ENCODE assay signal across 7 cellular contexts in the genomic region with DNA sequence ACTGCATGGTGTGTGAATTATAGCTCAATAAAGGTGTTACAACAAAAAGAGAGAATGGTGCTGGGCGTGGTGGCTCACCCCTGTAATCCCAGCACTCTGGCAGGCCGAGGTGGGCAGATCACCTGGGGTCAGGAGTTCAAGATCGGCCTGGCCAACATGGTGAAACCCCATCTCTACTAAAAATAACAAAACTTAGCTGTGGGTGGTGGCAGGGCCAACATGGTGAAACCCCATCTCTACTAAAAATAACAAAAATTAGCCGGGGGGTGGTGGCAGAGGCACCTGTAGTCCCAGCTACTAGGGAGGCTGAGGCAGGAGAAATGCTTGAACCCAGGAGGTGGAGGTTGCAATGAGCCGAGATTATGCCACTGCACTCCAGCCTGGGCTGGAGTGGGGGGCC. TPM values are rescaled to one million over a fixed set of nuclear protein-coding genes. Genes with fewer than 3 reads are reported as not detected.
DNase-seq lines count a peak whose midpoint lies in the region; ATAC-seq, FAIRE-seq and TF ChIP-seq lines count a peak whose summit lies in the region.
"Not testable (repeated sequence)": the region's sequence is repeated elsewhere in the genome, so short reads cannot be mapped to it uniquely, and the experiment has no call there.

No MANE protein-coding gene starts in this region.

- POLR2A ChIA-PET in activated CD8-positive, alpha-beta T cell treated with anti-CD3 and anti-CD28 coated beads, Interleukin-2, amount 10 ng/mL, durations not matched to agents 7 days and 5 days (lab: Charles Lee), result interaction anchor here (1.0 to 1.2 kb wide), 2 partner anchors 11 to 25 kb away, joined by 3 to 4 read pairs; no protein-coding TSS in a partner anchor
- POLR2A ChIA-PET in GM12878 (lab: Charles Lee), result interaction anchor here (0.6 to 4.3 kb wide), 9 partner anchors 11 to 262 kb away, joined by 3 to 47 read pairs (median 4); partner anchors contain the start of gene ST3GAL2

- H3K27me3 Mint-ChIP-seq in CD4-positive, CD25-positive, alpha-beta regulatory T cell; activated CD8-positive, alpha-beta T cell treated with anti-CD3 and anti-CD28 coated beads, Interleukin-2, amount 10 ng/mL, durations not matched to agents 7 days and 5 days (ENCODE audit: low read depth): not testable (repeated sequence)
- peaks cover 5 to 10% (median 5%) of the 10 kb centered on the region in 3 donors for H3K27me3 Mint-ChIP-seq in immature natural killer cell (ENCODE audit: low read depth in 3 of 3)

- in situ Hi-C loops in GM12878 (cut with MboI), result loop anchor here (25.0 kb wide), 1 partner anchor 1644 kb away; no protein-coding TSS in a partner anchor
- in situ Hi-C loops in gastrocnemius medialis (cut with MboI; ENCODE audit: low sequenced_read_pairs in 4 of 4), result not testable (repeated sequence)

- peaks cover 44% of the 10 kb centered on the region for H3K4me1 ChIP-seq in CD4-positive, CD25-positive, alpha-beta regulatory T cell (ENCODE audit: control insufficient read depth, insufficient read depth, low read length, poor library complexity, severe bottlenecking)
- H3K4me1 ChIP-seq in OCI-LY3 (ENCODE audit: low read length), result peaks cover 56% of the 10 kb centered on the region
- peaks cover 58% of the 10 kb centered on the region for H3K4me1 ChIP-seq in GM12878 (ENCODE audit: control insufficient read depth, insufficient read depth, low read length)
- peaks cover 24 to 35% of the 10 kb centered on the region in 2 donors for H3K4me1 ChIP-seq in gastrocnemius medialis

- H3K27ac ChIP-seq in CD4-positive, CD25-positive, alpha-beta regulatory T cell (ENCODE audit: insufficient read depth, low read length, poor library complexity, severe bottlenecking); OCI-LY3 (ENCODE audit: low read length): not testable (repeated sequence)
- H3K27ac ChIP-seq in GM12878 (ENCODE audit: control insufficient read depth, insufficient read depth) (peak overlapping the region; percentile 81), gastrocnemius medialis (peak overlapping the region; percentile 47 to 78 (median 50))

- not testable (repeated sequence) for TF ChIP-seq EP300 in GM12878 (IDR thresholded peaks at IDR 0.05; ENCODE audit: borderline replicate concordance in 1 of 2, control insufficient read depth in 1 of 2, low read depth in 2 of 2, low read length in 2 of 2)

- H3K4me2 ChIP-seq in OCI-LY3 (ENCODE audit: low read length), result peak overlapping the region; percentile 12
- peak overlapping the region; percentile 26; the same call in 1 of the 2 replicates for H3K4me2 ChIP-seq in GM12878 (ENCODE audit: control insufficient read depth, insufficient read depth)

- FAIRE-seq in GM12878 (lab: Jason Lieb, UNC), result not testable (repeated sequence)

- H3K36me3 ChIP-seq in CD4-positive, CD25-positive, alpha-beta regulatory T cell (ENCODE audit: control insufficient read depth, insufficient read depth, low read length); GM12878 (ENCODE audit: control insufficient read depth in 2 of 2, insufficient read depth in 2 of 2, low read length in 1 of 2); gastrocnemius medialis: not testable (repeated sequence)
- H3K36me3 ChIP-seq in OCI-LY3 (replicated peaks; ENCODE audit: low read depth, low read length), result peaks cover 24% of the 10 kb centered on the region

- H3K36me3 Mint-ChIP-seq in CD4-positive, CD25-positive, alpha-beta regulatory T cell; immature natural killer cell: not testable (repeated sequence)
- peaks cover 20% of the 10 kb centered on the region for H3K36me3 Mint-ChIP-seq in activated CD8-positive, alpha-beta T cell treated with anti-CD3 and anti-CD28 coated beads, Interleukin-2, amount 10 ng/mL, durations not matched to agents 7 days and 5 days (ENCODE audit: low read depth)

- peak overlapping the region in 2 of 3 donors; percentile 82 to 92 for H3K27ac Mint-ChIP-seq in CD4-positive, CD25-positive, alpha-beta regulatory T cell
- H3K27ac Mint-ChIP-seq in activated CD8-positive, alpha-beta T cell treated with anti-CD3 and anti-CD28 coated beads, Interleukin-2, amount 10 ng/mL, durations not matched to agents 7 days and 5 days, result peak overlapping the region; percentile 41
- H3K27ac Mint-ChIP-seq in immature natural killer cell, result peak overlapping the region in 1 of 6 donors; percentile 22

- peaks cover 20 to 75% (median 51%) of the 10 kb centered on the region in 4 donors for H3K4me1 Mint-ChIP-seq in CD4-positive, CD25-positive, alpha-beta regulatory T cell
- H3K4me1 Mint-ChIP-seq in activated CD8-positive, alpha-beta T cell treated with anti-CD3 and anti-CD28 coated beads, Interleukin-2, amount 10 ng/mL, durations not matched to agents 7 days and 5 days (ENCODE audit: low read depth), result peaks cover 57% of the 10 kb centered on the region
- peaks cover 46 to 52% of the 10 kb centered on the region in 2 donors for H3K4me1 Mint-ChIP-seq in immature natural killer cell

- H3K27me3 ChIP-seq in CD4-positive, CD25-positive, alpha-beta regulatory T cell (ENCODE audit: control insufficient read depth, insufficient read depth, low read length); OCI-LY3 (ENCODE audit: low read depth, low read length); GM12878 (replicated peaks in 1 of 2; ENCODE audit: control insufficient read depth in 2 of 2, insufficient read depth in 2 of 2, low read length in 1 of 2); gastrocnemius medialis: not testable (repeated sequence)

- not testable (repeated sequence) for BruUV-seq in GM12878 (replicated peaks; lab: Mats Ljungman, UMichigan)

- not testable (repeated sequence) for TF ChIP-seq CTCF in OCI-LY3 (IDR thresholded peaks at IDR 0.05; ENCODE audit: low read depth, low read length); GM12878 (IDR thresholded peaks at IDR 0.05 in 2 of 3, conservative IDR thresholded peaks at IDR 0.05 in 1 of 3; ENCODE audit: control insufficient read depth in 2 of 3, extremely low read depth in 1 of 3, insufficient read depth in 1 of 3, low read depth in 3 of 3, low read length in 3 of 3); gastrocnemius medialis (IDR thresholded peaks at IDR 0.05 in 4 of 5, conservative IDR thresholded peaks at IDR 0.05 in 1 of 5)

- SMC1A ChIA-PET in GM12878 (lab: Charles Lee; ENCODE audit: uncharacterized antibody, unreplicated experiment), result interaction anchor here (0.9 to 4.2 kb wide), 6 partner anchors 12 to 48 kb away, joined by 4 to 39 read pairs (median 22); partner anchors contain the start of gene FCSK

- CTCF ChIA-PET in activated CD8-positive, alpha-beta T cell treated with anti-CD3 and anti-CD28 coated beads, Interleukin-2, amount 10 ng/mL, durations not matched to agents 7 days and 5 days (lab: Charles Lee), result interaction anchor here (1.2 kb wide), 1 partner anchor 11 kb away, joined by 3 read pairs; no protein-coding TSS in a partner anchor
- CTCF ChIA-PET in GM12878 (lab: Yijun Ruan, JAX), result interaction anchor here (0.8 to 2.2 kb wide), 9 partner anchors 11 to 103 kb away, joined by 3 to 7 read pairs (median 4); partner anchors contain the start of gene FCSK

- intact Hi-C loops in GM12878 (cut with micrococcal nuclease; ENCODE audit: unreplicated experiment); gastrocnemius medialis (cut with DNase I; ENCODE audit: low total_unique reads): not testable (repeated sequence)

- RAD21 ChIA-PET in GM12878 (lab: Charles Lee; ENCODE audit: unreplicated experiment), result interaction anchor here (1.0 to 3.9 kb wide), 10 partner anchors 10 to 71 kb away, joined by 3 to 38 read pairs (median 4); no protein-coding TSS in a partner anchor

- H3K4me3 Mint-ChIP-seq in CD4-positive, CD25-positive, alpha-beta regulatory T cell, result peak overlapping the region in 3 of 4 donors; percentile 3 to 74 (median 28)
- not testable (repeated sequence) for H3K4me3 Mint-ChIP-seq in activated CD8-positive, alpha-beta T cell treated with anti-CD3 and anti-CD28 coated beads, Interleukin-2, amount 10 ng/mL, durations not matched to agents 7 days and 5 days
- peak overlapping the region in 3 of 5 donors; percentile 8 to 59 (median 9) for H3K4me3 Mint-ChIP-seq in immature natural killer cell

- not testable (repeated sequence) for H3K9me3 Mint-ChIP-seq in CD4-positive, CD25-positive, alpha-beta regulatory T cell; activated CD8-positive, alpha-beta T cell treated with anti-CD3 and anti-CD28 coated beads, Interleukin-2, amount 10 ng/mL, durations not matched to agents 7 days and 5 days (ENCODE audit: insufficient read depth); immature natural killer cell

- not testable (repeated sequence) for TF ChIP-seq RAD21 in GM12878 (IDR thresholded peaks at IDR 0.05; ENCODE audit: insufficient read depth, low read depth, low read length)

- not testable (repeated sequence) for DNase-seq in CD4-positive, CD25-positive, alpha-beta regulatory T cell; activated CD8-positive, alpha-beta T cell treated with anti-CD3 and anti-CD28 coated beads, Interleukin-2, amount 10 ng/mL, durations not matched to agents 7 days and 5 days; GM12878 (ENCODE audit: low read depth, low spot score); immature natural killer cell
- DNase-seq in gastrocnemius medialis, result peak in 1 of 2 donors; percentile 79

- H2AFZ ChIP-seq in OCI-LY3 (ENCODE audit: low read depth, low read length); GM12878 (ENCODE audit: control insufficient read depth, low read depth, low read length): not testable (repeated sequence)

- ATAC-seq in CD4-positive, CD25-positive, alpha-beta regulatory T cell (ENCODE audit: low read depth in 2 of 2); activated CD8-positive, alpha-beta T cell treated with anti-CD3 and anti-CD28 coated beads, Interleukin-2, amount 10 ng/mL, durations not matched to agents 7 days and 5 days: not testable (repeated sequence)
- ATAC-seq in HG03432 (IDR thresholded peaks at IDR 0.05; ENCODE audit: unreplicated experiment), result peak; percentile 21
- ATAC-seq in GM12878, result peak; percentile 3; the same call in 2 of the 3 replicates
- ATAC-seq in gastrocnemius medialis, result peak; percentile 19 to 80

- H4K20me1 ChIP-seq in OCI-LY3 (ENCODE audit: insufficient read depth, low read length), result peaks cover 71% of the 10 kb centered on the region
- H4K20me1 ChIP-seq in GM12878 (ENCODE audit: control insufficient read depth, insufficient read depth), result not testable (repeated sequence)

- not testable (repeated sequence) for H3K4me3 ChIP-seq in CD4-positive, CD25-positive, alpha-beta regulatory T cell (ENCODE audit: low read depth, low read length); OCI-LY3 (ENCODE audit: low read length); gastrocnemius medialis
- H3K4me3 ChIP-seq in GM12878, result 0 out of 2 replicates have a peak overlapping the region, but pooled peaks have one; percentile 2

- H3K79me2 ChIP-seq in OCI-LY3 (ENCODE audit: low read length) (peaks cover 67% of the 10 kb centered on the region), GM12878 (ENCODE audit: control insufficient read depth, insufficient read depth, low read length) (peaks cover 77% of the 10 kb centered on the region)

- 16% methylated on average over 5 of the region's 5 CpGs for WGBS in GM12878 (ENCODE audit: insufficient coverage, insufficient replicate concordance, low lambda C conversion rate, missing lambda C conversion rate)

- not testable (repeated sequence) for H3K9ac ChIP-seq in OCI-LY3 (ENCODE audit: low read length); GM12878 (ENCODE audit: control insufficient read depth, insufficient read depth, low read length)

- H3K9me3 ChIP-seq in CD4-positive, CD25-positive, alpha-beta regulatory T cell (ENCODE audit: control insufficient read depth in 2 of 2, low read length in 2 of 2); OCI-LY3 (ENCODE audit: insufficient read depth, low read length); GM12878 (replicated peaks; ENCODE audit: control insufficient read depth, insufficient read depth, low read length); gastrocnemius medialis: not testable (repeated sequence)

- TF ChIP-seq POLR2A in GM12878 (IDR thresholded peaks at IDR 0.05; ENCODE audit: low read depth, low read length); gastrocnemius medialis (IDR thresholded peaks at IDR 0.05): not testable (repeated sequence)

RNA-seq across cellular contexts. Expression of gene ST3GAL2, which starts 32.8 kb away (rescaled TPM):
- total RNA-seq in CD4-positive, CD25-positive, alpha-beta regulatory T cell, result 22.1 TPM
- polyA plus RNA-seq in CD4-positive, CD25-positive, alpha-beta regulatory T cell, result 10 to 100 TPM; 10.5 to 17.5 (median 14.6) TPM
- 10 to 100 TPM; 34.1 to 39.0 TPM for total RNA-seq in activated CD8-positive, alpha-beta T cell treated with anti-CD3 and anti-CD28 coated beads, Interleukin-2, amount 10 ng/mL, durations not matched to agents 7 days and 5 days
- total RNA-seq in GM12878 (2013; cell fraction: nucleolus; rRNA removed), result 143 and 167 TPM in 2 replicates
- total RNA-seq in GM12878 (2014; rRNA removed) (40.2 and 43.7 TPM in 2 replicates), GM12878 (2014; rRNA removed; fragmentation: Illumina TruSeq; extraction: Trizol) (22.7 and 28.4 TPM in 2 replicates), GM12878 (2021) (61.7 and 66.7 TPM in 2 replicates), gastrocnemius medialis (10 to 100 TPM; 12.8 to 27.7 (median 22.1) TPM)
- polyA plus RNA-seq in GM12878 (2011; ENCODE audit: low read depth), result 8.7 TPM
- polyA plus RNA-seq in GM12878 (2011; rRNA removed) (20.7 and 29.7 TPM in 2 replicates), GM12878 (2014; fragmentation: Illumina TruSeq; extraction: Trizol) (4.9 and 15.5 TPM in 2 replicates), GM12878 (2014; fragmentation: Nextera tagmentation; extraction: Ambion mirVana) (1 to 10 TPM in 1 of 2 experiments, under 1 TPM in 1; 0.95 to 1.4 TPM), GM12878 (2014; rRNA removed) (39.5 and 49.8 TPM in 2 replicates), GM12878 (2016; fragmentation: Nextera tagmentation; extraction: Ambion mirVana) (10 to 100 TPM; 10.5 to 23.4 TPM), immature natural killer cell (10 to 100 TPM; 11.1 to 20.7 (median 17.4) TPM)
- polyA plus RNA-seq in GM12878 (2011; cell fraction: cytosol; rRNA removed), result 35.3 and 44.9 TPM in 2 replicates
- 23.2 and 29.6 TPM in 2 replicates for polyA plus RNA-seq in GM12878 (2011; cell fraction: nucleus; rRNA removed)
- polyA plus RNA-seq in GM12878 (2012), result 35.0 and 38.4 TPM in 2 replicates
- polyA minus RNA-seq in GM12878 (2011; rRNA and poly(A)+ RNA removed), result 68.2 and 127 TPM in 2 replicates
- 39.0 and 49.5 TPM in 2 replicates for polyA minus RNA-seq in GM12878 (2011; cell fraction: cytosol; rRNA and poly(A)+ RNA removed)
- 38.8 and 58.4 TPM in 2 replicates for polyA minus RNA-seq in GM12878 (2011; cell fraction: nucleus; rRNA and poly(A)+ RNA removed)

RNA-seq across cellular contexts. Expression of gene FCSK, which starts 48.3 kb away (rescaled TPM):
- 28.5 TPM for total RNA-seq in CD4-positive, CD25-positive, alpha-beta regulatory T cell
- polyA plus RNA-seq in CD4-positive, CD25-positive, alpha-beta regulatory T cell, result 10 to 100 TPM in 1 of 4 donors, 1 to 10 TPM in 3; 5.7 to 11.5 (median 7.7) TPM
- total RNA-seq in activated CD8-positive, alpha-beta T cell treated with anti-CD3 and anti-CD28 coated beads, Interleukin-2, amount 10 ng/mL, durations not matched to agents 7 days and 5 days, result 10 to 100 TPM; 17.3 to 18.8 TPM
- 54.6 and 60.5 TPM in 2 replicates for total RNA-seq in GM12878 (2013; cell fraction: nucleolus; rRNA removed)
- total RNA-seq in GM12878 (2014; rRNA removed), result 12.9 and 13.5 TPM in 2 replicates
- total RNA-seq in GM12878 (2014; rRNA removed; fragmentation: Illumina TruSeq; extraction: Trizol), result 5.0 and 5.4 TPM in 2 replicates
- 17.6 and 18.7 TPM in 2 replicates for total RNA-seq in GM12878 (2021)
- polyA plus RNA-seq in GM12878 (2011; ENCODE audit: low read depth), result 6.8 TPM
- polyA plus RNA-seq in GM12878 (2011; rRNA removed), result 5.1 and 9.5 TPM in 2 replicates
- 9.9 and 11.6 TPM in 2 replicates for polyA plus RNA-seq in GM12878 (2011; cell fraction: cytosol; rRNA removed)
- polyA plus RNA-seq in GM12878 (2011; cell fraction: nucleus; rRNA removed), result 60.0 and 67.4 TPM in 2 replicates
- polyA plus RNA-seq in GM12878 (2012), result 8.0 and 8.3 TPM in 2 replicates
- 2.8 and 6.2 TPM in 2 replicates for polyA plus RNA-seq in GM12878 (2014; fragmentation: Illumina TruSeq; extraction: Trizol)
- 1 to 10 TPM in 1 of 2 experiments, under 1 TPM in 1; 0.60 to 1.5 TPM for polyA plus RNA-seq in GM12878 (2014; fragmentation: Nextera tagmentation; extraction: Ambion mirVana)
- polyA plus RNA-seq in GM12878 (2014; rRNA removed), result 13.6 and 15.7 TPM in 2 replicates
- 1 to 10 TPM; 5.8 to 8.5 TPM for polyA plus RNA-seq in GM12878 (2016; fragmentation: Nextera tagmentation; extraction: Ambion mirVana)
- polyA minus RNA-seq in GM12878 (2011; rRNA and poly(A)+ RNA removed), result 5.4 and 12.7 TPM in 2 replicates
- polyA minus RNA-seq in GM12878 (2011; cell fraction: cytosol; rRNA and poly(A)+ RNA removed), result 4.7 and 6.3 TPM in 2 replicates
- polyA minus RNA-seq in GM12878 (2011; cell fraction: nucleus; rRNA and poly(A)+ RNA removed), result 12.7 and 17.6 TPM in 2 replicates
- 10 to 100 TPM in 2 of 3 donors, 1 to 10 TPM in 1; 6.7 to 11.9 (median 10.5) TPM for polyA plus RNA-seq in immature natural killer cell
- total RNA-seq in gastrocnemius medialis, result 10 to 100 TPM in 2 of 4 donors, 1 to 10 TPM in 2; 8.0 to 13.5 (median 11.1) TPM

RNA-seq across cellular contexts. Expression of gene DDX19A, which starts 59.4 kb away (rescaled TPM):
- total RNA-seq in CD4-positive, CD25-positive, alpha-beta regulatory T cell, result 53.7 TPM
- 10 to 100 TPM; 26.3 to 40.5 (median 30.8) TPM for polyA plus RNA-seq in CD4-positive, CD25-positive, alpha-beta regulatory T cell
- total RNA-seq in activated CD8-positive, alpha-beta T cell treated with anti-CD3 and anti-CD28 coated beads, Interleukin-2, amount 10 ng/mL, durations not matched to agents 7 days and 5 days, result 10 to 100 TPM; 38.1 to 38.7 TPM
- 77.6 and 80.3 TPM in 2 replicates for total RNA-seq in GM12878 (2013; cell fraction: nucleolus; rRNA removed)
- total RNA-seq in GM12878 (2014; rRNA removed) (41.9 and 42.0 TPM in 2 replicates), GM12878 (2014; rRNA removed; fragmentation: Illumina TruSeq; extraction: Trizol) (38.6 and 42.5 TPM in 2 replicates), GM12878 (2021) (32.1 and 33.9 TPM in 2 replicates), gastrocnemius medialis (100 to 1,000 TPM in 2 of 4 donors, 10 to 100 TPM in 2; 44.6 to 112 (median 88.1) TPM)
- 17.5 TPM for polyA plus RNA-seq in GM12878 (2011; ENCODE audit: low read depth)
- polyA plus RNA-seq in GM12878 (2011; rRNA removed) (31.8 and 38.0 TPM in 2 replicates), GM12878 (2014; fragmentation: Illumina TruSeq; extraction: Trizol) (40.3 and 50.6 TPM in 2 replicates), GM12878 (2014; fragmentation: Nextera tagmentation; extraction: Ambion mirVana) (10 to 100 TPM; 19.5 to 20.7 TPM), GM12878 (2014; rRNA removed) (44.1 and 46.3 TPM in 2 replicates), GM12878 (2016; fragmentation: Nextera tagmentation; extraction: Ambion mirVana) (10 to 100 TPM; 51.9 to 56.9 TPM), immature natural killer cell (10 to 100 TPM; 25.3 to 47.1 (median 27.4) TPM)
- 36.8 and 41.9 TPM in 2 replicates for polyA plus RNA-seq in GM12878 (2011; cell fraction: cytosol; rRNA removed)
- polyA plus RNA-seq in GM12878 (2011; cell fraction: nucleus; rRNA removed), result 21.1 and 30.9 TPM in 2 replicates
- 19.7 and 21.0 TPM in 2 replicates for polyA plus RNA-seq in GM12878 (2012)
- 43.8 and 49.0 TPM in 2 replicates for polyA minus RNA-seq in GM12878 (2011; rRNA and poly(A)+ RNA removed)
- 13.7 and 14.6 TPM in 2 replicates for polyA minus RNA-seq in GM12878 (2011; cell fraction: cytosol; rRNA and poly(A)+ RNA removed)
- polyA minus RNA-seq in GM12878 (2011; cell fraction: nucleus; rRNA and poly(A)+ RNA removed), result 17.8 and 27.5 TPM in 2 replicates
